Comparison of ENCODE assay signal across 1 cellular context in the genomic region with DNA sequence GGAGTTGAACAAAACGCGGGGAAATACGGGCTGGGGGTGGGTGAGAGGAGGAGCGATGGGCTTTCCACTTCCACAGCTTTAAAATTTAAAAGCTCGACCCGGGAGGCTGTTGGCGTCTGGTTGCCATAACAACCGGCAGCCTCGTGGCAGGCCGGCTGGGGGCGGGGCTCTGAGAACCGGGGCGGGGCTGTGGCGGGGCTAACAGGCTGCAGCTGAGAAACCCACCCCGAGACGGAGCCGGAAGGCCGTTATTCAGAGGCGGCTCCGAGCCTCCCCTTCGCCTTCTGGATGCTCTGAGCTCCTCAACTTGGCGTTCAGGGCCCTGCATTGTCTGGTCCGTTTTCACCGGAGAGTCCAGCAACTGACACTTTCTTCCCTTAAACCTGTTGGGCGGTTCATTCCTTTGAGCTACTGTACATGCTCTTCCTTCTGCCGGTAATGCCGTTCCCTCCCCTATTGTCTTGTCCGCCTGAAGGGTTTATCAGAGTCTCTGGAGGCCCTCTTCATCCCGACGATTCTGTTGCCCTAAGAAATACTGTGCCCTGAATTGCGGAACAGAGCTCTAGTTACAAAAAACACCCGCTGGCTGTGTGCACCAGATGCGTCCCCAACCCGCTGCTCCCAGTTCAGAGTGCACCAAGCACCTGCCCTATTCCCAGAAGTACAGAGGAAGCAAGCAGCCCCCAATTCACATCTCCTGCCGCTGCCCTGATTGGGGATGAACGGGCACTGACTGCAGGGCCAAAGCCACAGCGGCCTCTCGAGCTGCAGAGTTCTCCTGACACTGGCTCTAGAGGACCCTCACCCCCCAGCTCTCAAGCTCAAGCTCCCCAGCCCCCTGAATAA.
TF ChIP-seq lines count a peak whose summit lies in the region.

No MANE protein-coding gene starts in this region.

TF ChIP-seq in SK-N-SH treated with all-trans-retinoic acid at 6 μM for 48 hours, 23 proteins besides CTCF, POLR2A, EP300 and RAD21 (continued from another document):
- TF ChIP-seq, protein P1, sequence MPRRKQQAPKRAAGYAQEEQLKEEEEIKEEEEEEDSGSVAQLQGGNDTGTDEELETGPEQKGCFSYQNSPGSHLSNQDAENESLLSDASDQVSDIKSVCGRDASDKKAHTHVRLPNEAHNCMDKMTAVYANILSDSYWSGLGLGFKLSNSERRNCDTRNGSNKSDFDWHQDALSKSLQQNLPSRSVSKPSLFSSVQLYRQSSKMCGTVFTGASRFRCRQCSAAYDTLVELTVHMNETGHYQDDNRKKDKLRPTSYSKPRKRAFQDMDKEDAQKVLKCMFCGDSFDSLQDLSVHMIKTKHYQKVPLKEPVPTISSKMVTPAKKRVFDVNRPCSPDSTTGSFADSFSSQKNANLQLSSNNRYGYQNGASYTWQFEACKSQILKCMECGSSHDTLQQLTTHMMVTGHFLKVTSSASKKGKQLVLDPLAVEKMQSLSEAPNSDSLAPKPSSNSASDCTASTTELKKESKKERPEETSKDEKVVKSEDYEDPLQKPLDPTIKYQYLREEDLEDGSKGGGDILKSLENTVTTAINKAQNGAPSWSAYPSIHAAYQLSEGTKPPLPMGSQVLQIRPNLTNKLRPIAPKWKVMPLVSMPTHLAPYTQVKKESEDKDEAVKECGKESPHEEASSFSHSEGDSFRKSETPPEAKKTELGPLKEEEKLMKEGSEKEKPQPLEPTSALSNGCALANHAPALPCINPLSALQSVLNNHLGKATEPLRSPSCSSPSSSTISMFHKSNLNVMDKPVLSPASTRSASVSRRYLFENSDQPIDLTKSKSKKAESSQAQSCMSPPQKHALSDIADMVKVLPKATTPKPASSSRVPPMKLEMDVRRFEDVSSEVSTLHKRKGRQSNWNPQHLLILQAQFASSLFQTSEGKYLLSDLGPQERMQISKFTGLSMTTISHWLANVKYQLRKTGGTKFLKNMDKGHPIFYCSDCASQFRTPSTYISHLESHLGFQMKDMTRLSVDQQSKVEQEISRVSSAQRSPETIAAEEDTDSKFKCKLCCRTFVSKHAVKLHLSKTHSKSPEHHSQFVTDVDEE (CRISPR knock-in tag; IDR thresholded peaks at IDR 0.05): no peak
